In genomic region chr6:105137388-105137787, GRCh38 we compare ENCODE assay signal across 8 cellular contexts. TPM values are rescaled to one million over a fixed set of nuclear protein-coding genes. Genes with fewer than 3 reads are reported as not detected.
DNase-seq lines count a peak whose midpoint lies in the region; FAIRE-seq and TF ChIP-seq lines count a peak whose summit lies in the region.

No MANE protein-coding gene starts in this region.

- H3K36me3 ChIP-seq in astrocyte (ENCODE audit: insufficient read depth, low read length): no peaks in the 10 kb centered on the region
- no peaks in the 10 kb centered on the region for H3K36me3 ChIP-seq in keratinocyte (ENCODE audit: control insufficient read depth in 2 of 2, extremely low read depth in 1 of 2, insufficient read depth in 2 of 2, low read length in 2 of 2)
- H3K36me3 ChIP-seq in stomach smooth muscle (ENCODE audit: control insufficient read depth in 2 of 2, insufficient read depth in 2 of 2, low read length in 2 of 2): no peaks in the 10 kb centered on the region

- POLR2A ChIA-PET in activated CD4-positive, alpha-beta T cell treated with anti-CD3 and anti-CD28 coated beads, Interleukin-2, amount 10 ng/mL, durations not matched to agents 7 days and 5 days (lab: Charles Lee): no interaction called here

- peaks cover 79% of the 10 kb centered on the region for H3K27me3 Mint-ChIP-seq in activated CD4-positive, alpha-beta T cell treated with anti-CD3 and anti-CD28 coated beads, Interleukin-2, amount 10 ng/mL, durations not matched to agents 7 days and 5 days
- H3K27me3 Mint-ChIP-seq in astrocyte (ENCODE audit: low read depth, unreplicated experiment): peaks cover 7% of the 10 kb centered on the region

- no peak for DNase-seq in activated CD4-positive, alpha-beta T cell treated with anti-CD3 and anti-CD28 coated beads, Interleukin-2, amount 10 ng/mL, durations not matched to agents 7 days and 5 days
- DNase-seq in activated CD4-positive, alpha-beta T cell treated with anti-CD3 and anti-CD28 coated beads for 4 hours: no peak
- DNase-seq in astrocyte (ENCODE audit: low read depth): no peak
- no peak for DNase-seq in keratinocyte (ENCODE audit: low read depth, low spot score)
- DNase-seq in retina: no peak
- no peak for DNase-seq in stimulated activated CD4-positive, alpha-beta T cell treated with anti-CD3 and anti-CD28 coated beads, Interleukin-12 subunit alpha, Interleukin-12 subunit beta, amount 100 ng/mL, for 4 hours
- DNase-seq in NCI-H146 (lab: John Stamatoyannopoulos, UW): no peak

- H3K27me3 ChIP-seq in astrocyte (ENCODE audit: insufficient read depth, low read length) (no peaks in the 10 kb centered on the region), keratinocyte (ENCODE audit: control insufficient read depth, extremely low read depth, insufficient read depth, low read length) (peaks cover 17% of the 10 kb centered on the region), stomach smooth muscle (ENCODE audit: control insufficient read depth in 1 of 2, insufficient read depth in 2 of 2, low read length in 2 of 2) (no peaks in the 10 kb centered on the region)

- H2AFZ ChIP-seq in astrocyte (ENCODE audit: low read depth, low read length): peak overlapping the region; percentile 80
- H2AFZ ChIP-seq in keratinocyte (ENCODE audit: control insufficient read depth, low read length): peak overlapping the region; percentile 88

- H4K20me1 ChIP-seq in astrocyte (ENCODE audit: insufficient read depth, low read length) (no peaks in the 10 kb centered on the region), keratinocyte (ENCODE audit: control insufficient read depth, extremely low read depth, insufficient read depth, low read length) (no peaks in the 10 kb centered on the region)

- CTCF ChIA-PET in activated CD4-positive, alpha-beta T cell treated with anti-CD3 and anti-CD28 coated beads, Interleukin-2, amount 10 ng/mL, durations not matched to agents 7 days and 5 days (lab: Charles Lee): interaction anchor here (0.6 kb wide), 1 partner anchor 938 kb away, joined by 6 read pairs; no protein-coding TSS in a partner anchor

- peak overlapping the region; percentile 82 for H3K9ac ChIP-seq in astrocyte (ENCODE audit: low read length)
- H3K9ac ChIP-seq in keratinocyte (ENCODE audit: control insufficient read depth, extremely low read depth, insufficient read depth, low read length): peak overlapping the region; percentile 60
- H3K9ac ChIP-seq in stomach smooth muscle (ENCODE audit: low read length in 2 of 2): peak overlapping the region; percentile 66 to 81

- peak overlapping the region; percentile 78 for H3K4me3 ChIP-seq in astrocyte (ENCODE audit: insufficient read depth, low read depth, low read length)
- peak overlapping the region; percentile 68 to 74 (median 71) for H3K4me3 ChIP-seq in keratinocyte (ENCODE audit: control insufficient read depth in 2 of 3, extremely low read depth in 1 of 3, insufficient read depth in 2 of 3, low read depth in 1 of 3, low read length in 3 of 3)
- peak overlapping the region; percentile 72 to 81 for H3K4me3 ChIP-seq in stomach smooth muscle (ENCODE audit: low read length in 2 of 2)

- no peak overlapping the region for H3K27ac Mint-ChIP-seq in activated CD4-positive, alpha-beta T cell treated with anti-CD3 and anti-CD28 coated beads, Interleukin-2, amount 10 ng/mL, durations not matched to agents 7 days and 5 days
- H3K27ac Mint-ChIP-seq in astrocyte (ENCODE audit: unreplicated experiment): no peak overlapping the region

- FAIRE-seq in astrocyte (lab: Jason Lieb, UNC): no peak
- no peak for FAIRE-seq in keratinocyte (lab: Jason Lieb, UNC)

- peaks cover 3% of the 10 kb centered on the region for H3K79me2 ChIP-seq in astrocyte (ENCODE audit: insufficient read depth, low read length)
- no peaks in the 10 kb centered on the region for H3K79me2 ChIP-seq in keratinocyte (ENCODE audit: control insufficient read depth, insufficient read depth, low read length)

- dilution Hi-C loops in keratinocyte (cut with MboI; ENCODE audit: extremely low pct_ligation_motif_present, low sequenced_read_pairs): no loop called here

- no peaks in the 10 kb centered on the region for H3K9me3 Mint-ChIP-seq in activated CD4-positive, alpha-beta T cell treated with anti-CD3 and anti-CD28 coated beads, Interleukin-2, amount 10 ng/mL, durations not matched to agents 7 days and 5 days
- no peaks in the 10 kb centered on the region for H3K9me3 Mint-ChIP-seq in astrocyte (ENCODE audit: unreplicated experiment)

- H3K9me3 ChIP-seq in astrocyte (ENCODE audit: insufficient read depth, low read depth, low read length): no peaks in the 10 kb centered on the region
- H3K9me3 ChIP-seq in keratinocyte (ENCODE audit: control insufficient read depth, low read depth, low read length): no peaks in the 10 kb centered on the region
- H3K9me3 ChIP-seq in stomach smooth muscle (ENCODE audit: control insufficient read depth in 2 of 2, low read length in 2 of 2): no peaks in the 10 kb centered on the region

- H3K36me3 Mint-ChIP-seq in activated CD4-positive, alpha-beta T cell treated with anti-CD3 and anti-CD28 coated beads, Interleukin-2, amount 10 ng/mL, durations not matched to agents 7 days and 5 days (ENCODE audit: low read depth): no peaks in the 10 kb centered on the region
- no peaks in the 10 kb centered on the region for H3K36me3 Mint-ChIP-seq in astrocyte (ENCODE audit: low read depth, unreplicated experiment)

- peak overlapping the region; percentile 58 for H3K4me3 Mint-ChIP-seq in activated CD4-positive, alpha-beta T cell treated with anti-CD3 and anti-CD28 coated beads, Interleukin-2, amount 10 ng/mL, durations not matched to agents 7 days and 5 days
- peak overlapping the region; percentile 88 for H3K4me3 Mint-ChIP-seq in astrocyte (ENCODE audit: unreplicated experiment)

- no peak for TF ChIP-seq CTCF in astrocyte (IDR thresholded peaks at IDR 0.05; ENCODE audit: insufficient read depth, low read depth, low read length)
- no peak for TF ChIP-seq CTCF in keratinocyte (optimal IDR thresholded peaks at IDR 0.05 in 1 of 3, IDR thresholded peaks at IDR 0.05 in 1 of 3, conservative IDR thresholded peaks at IDR 0.05 in 1 of 3; ENCODE audit: extremely low read depth in 1 of 3, insufficient read depth in 2 of 3, low read length in 3 of 3)

- no peaks in the 10 kb centered on the region for H3K4me1 ChIP-seq in astrocyte (ENCODE audit: insufficient read depth, low read length)
- H3K4me1 ChIP-seq in keratinocyte (ENCODE audit: control insufficient read depth, extremely low read depth, insufficient read depth, low read length): peaks cover 4% of the 10 kb centered on the region
- H3K4me1 ChIP-seq in stomach smooth muscle (ENCODE audit: control insufficient read depth, insufficient read depth, low read length): peaks cover 7% of the 10 kb centered on the region

- no peaks in the 10 kb centered on the region for H3K9me1 ChIP-seq in keratinocyte (ENCODE audit: control insufficient read depth, extremely low read depth, insufficient read depth, low read length)

- H3K27ac ChIP-seq in astrocyte (ENCODE audit: low read depth, low read length) (peak overlapping the region; percentile 24), keratinocyte (ENCODE audit: control insufficient read depth, insufficient read depth, low read length) (no peak overlapping the region), stomach smooth muscle (ENCODE audit: low read length) (peak overlapping the region; percentile 50)

- peak overlapping the region; percentile 97 for H3K4me2 ChIP-seq in astrocyte (ENCODE audit: low read length)
- H3K4me2 ChIP-seq in keratinocyte (ENCODE audit: control insufficient read depth, extremely low read depth, insufficient read depth, low read depth, low read length): peak overlapping the region; percentile 88

- peaks cover 10% of the 10 kb centered on the region for H3K4me1 Mint-ChIP-seq in activated CD4-positive, alpha-beta T cell treated with anti-CD3 and anti-CD28 coated beads, Interleukin-2, amount 10 ng/mL, durations not matched to agents 7 days and 5 days
- H3K4me1 Mint-ChIP-seq in astrocyte (ENCODE audit: low read depth, unreplicated experiment): no peaks in the 10 kb centered on the region

RNA-seq across cellular contexts. Expression of gene POPDC3, which starts 42.4 kb away (rescaled TPM):
- not detected for total RNA-seq in activated CD4-positive, alpha-beta T cell treated with anti-CD3 and anti-CD28 coated beads, Interleukin-2, amount 10 ng/mL, durations not matched to agents 7 days and 5 days
- 8.6 and 9.1 TPM in 2 replicates for total RNA-seq in astrocyte
- polyA plus RNA-seq in keratinocyte: 15.0 to 17.2 TPM (median 15.9 TPM) in 3 replicates
- 1.9 TPM for polyA plus RNA-seq in keratinocyte (2011; ENCODE audit: low read depth)
- 18.2 and 37.1 TPM in 2 replicates for polyA plus RNA-seq in keratinocyte (2011; cell fraction: cytosol; rRNA removed)
- polyA plus RNA-seq in keratinocyte (2011; cell fraction: nucleus; rRNA removed): 7.5 and 12.2 TPM in 2 replicates
- 1.4 and 12.4 TPM in 2 replicates for polyA plus RNA-seq in keratinocyte (2012; ENCODE audit: low replicate concordance)
- 2.9 to 9.1 TPM (median 6.4 TPM) in 3 replicates for polyA minus RNA-seq in keratinocyte
- polyA minus RNA-seq in keratinocyte (2011; cell fraction: cytosol; rRNA and poly(A)+ RNA removed): 7.3 TPM
- polyA minus RNA-seq in keratinocyte (2011; cell fraction: nucleus; rRNA and poly(A)+ RNA removed): 2.0 and 2.9 TPM in 2 replicates
